1 cellular context compared by ENCODE assay signal in genomic region chr9:91419222-91420191, GRCh38.
TF ChIP-seq lines count a peak whose summit lies in the region.

No MANE protein-coding gene starts in this region.

TF ChIP-seq in GM23338, 12 proteins besides CTCF, POLR2A, EP300 and RAD21 (continued from another document):
- TF ChIP-seq, protein P1, sequence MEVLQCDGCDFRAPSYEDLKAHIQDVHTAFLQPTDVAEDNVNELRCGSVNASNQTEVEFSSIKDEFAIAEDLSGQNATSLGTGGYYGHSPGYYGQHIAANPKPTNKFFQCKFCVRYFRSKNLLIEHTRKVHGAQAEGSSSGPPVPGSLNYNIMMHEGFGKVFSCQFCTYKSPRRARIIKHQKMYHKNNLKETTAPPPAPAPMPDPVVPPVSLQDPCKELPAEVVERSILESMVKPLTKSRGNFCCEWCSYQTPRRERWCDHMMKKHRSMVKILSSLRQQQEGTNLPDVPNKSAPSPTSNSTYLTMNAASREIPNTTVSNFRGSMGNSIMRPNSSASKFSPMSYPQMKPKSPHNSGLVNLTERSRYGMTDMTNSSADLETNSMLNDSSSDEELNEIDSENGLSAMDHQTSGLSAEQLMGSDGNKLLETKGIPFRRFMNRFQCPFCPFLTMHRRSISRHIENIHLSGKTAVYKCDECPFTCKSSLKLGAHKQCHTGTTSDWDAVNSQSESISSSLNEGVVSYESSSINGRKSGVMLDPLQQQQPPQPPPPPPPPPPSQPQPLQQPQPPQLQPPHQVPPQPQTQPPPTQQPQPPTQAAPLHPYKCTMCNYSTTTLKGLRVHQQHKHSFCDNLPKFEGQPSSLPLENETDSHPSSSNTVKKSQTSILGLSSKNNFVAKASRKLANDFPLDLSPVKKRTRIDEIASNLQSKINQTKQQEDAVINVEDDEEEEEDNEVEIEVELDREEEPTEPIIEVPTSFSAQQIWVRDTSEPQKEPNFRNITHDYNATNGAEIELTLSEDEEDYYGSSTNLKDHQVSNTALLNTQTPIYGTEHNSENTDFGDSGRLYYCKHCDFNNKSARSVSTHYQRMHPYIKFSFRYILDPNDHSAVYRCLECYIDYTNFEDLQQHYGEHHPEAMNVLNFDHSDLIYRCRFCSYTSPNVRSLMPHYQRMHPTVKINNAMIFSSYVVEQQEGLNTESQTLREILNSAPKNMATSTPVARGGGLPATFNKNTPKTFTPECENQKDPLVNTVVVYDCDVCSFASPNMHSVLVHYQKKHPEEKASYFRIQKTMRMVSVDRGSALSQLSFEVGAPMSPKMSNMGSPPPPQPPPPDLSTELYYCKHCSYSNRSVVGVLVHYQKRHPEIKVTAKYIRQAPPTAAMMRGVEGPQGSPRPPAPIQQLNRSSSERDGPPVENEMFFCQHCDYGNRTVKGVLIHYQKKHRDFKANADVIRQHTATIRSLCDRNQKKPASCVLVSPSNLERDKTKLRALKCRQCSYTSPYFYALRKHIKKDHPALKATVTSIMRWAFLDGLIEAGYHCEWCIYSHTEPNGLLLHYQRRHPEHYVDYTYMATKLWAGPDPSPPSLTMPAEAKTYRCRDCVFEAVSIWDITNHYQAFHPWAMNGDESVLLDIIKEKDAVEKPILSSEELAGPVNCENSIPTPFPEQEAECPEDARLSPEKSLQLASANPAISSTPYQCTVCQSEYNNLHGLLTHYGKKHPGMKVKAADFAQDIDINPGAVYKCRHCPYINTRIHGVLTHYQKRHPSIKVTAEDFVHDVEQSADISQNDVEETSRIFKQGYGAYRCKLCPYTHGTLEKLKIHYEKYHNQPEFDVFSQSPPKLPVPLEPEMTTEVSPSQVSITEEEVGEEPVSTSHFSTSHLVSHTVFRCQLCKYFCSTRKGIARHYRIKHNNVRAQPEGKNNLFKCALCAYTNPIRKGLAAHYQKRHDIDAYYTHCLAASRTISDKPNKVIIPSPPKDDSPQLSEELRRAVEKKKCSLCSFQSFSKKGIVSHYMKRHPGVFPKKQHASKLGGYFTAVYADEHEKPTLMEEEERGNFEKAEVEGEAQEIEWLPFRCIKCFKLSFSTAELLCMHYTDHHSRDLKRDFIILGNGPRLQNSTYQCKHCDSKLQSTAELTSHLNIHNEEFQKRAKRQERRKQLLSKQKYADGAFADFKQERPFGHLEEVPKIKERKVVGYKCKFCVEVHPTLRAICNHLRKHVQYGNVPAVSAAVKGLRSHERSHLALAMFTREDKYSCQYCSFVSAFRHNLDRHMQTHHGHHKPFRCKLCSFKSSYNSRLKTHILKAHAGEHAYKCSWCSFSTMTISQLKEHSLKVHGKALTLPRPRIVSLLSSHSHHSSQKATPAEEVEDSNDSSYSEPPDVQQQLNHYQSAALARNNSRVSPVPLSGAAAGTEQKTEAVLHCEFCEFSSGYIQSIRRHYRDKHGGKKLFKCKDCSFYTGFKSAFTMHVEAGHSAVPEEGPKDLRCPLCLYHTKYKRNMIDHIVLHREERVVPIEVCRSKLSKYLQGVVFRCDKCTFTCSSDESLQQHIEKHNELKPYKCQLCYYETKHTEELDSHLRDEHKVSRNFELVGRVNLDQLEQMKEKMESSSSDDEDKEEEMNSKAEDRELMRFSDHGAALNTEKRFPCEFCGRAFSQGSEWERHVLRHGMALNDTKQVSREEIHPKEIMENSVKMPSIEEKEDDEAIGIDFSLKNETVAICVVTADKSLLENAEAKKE (CRISPR knock-in tag; IDR thresholded peaks at IDR 0.05) = no peak
- TF ChIP-seq EZH2phosphoT487 (IDR thresholded peaks at IDR 0.05; ENCODE audit: unreplicated experiment) = no peak
- TF ChIP-seq CREB1 (CRISPR knock-in tag; IDR thresholded peaks at IDR 0.05; ENCODE audit: low read depth) = no peak
- TF ChIP-seq ZNF114 (CRISPR knock-in tag; IDR thresholded peaks at IDR 0.05) = no peak
- TF ChIP-seq EZH2 (IDR thresholded peaks at IDR 0.05; ENCODE audit: low read depth, unreplicated experiment) = no peak
TF ChIP-seq in GM23338: peak in this region for 0.
